In the genomic region with DNA sequence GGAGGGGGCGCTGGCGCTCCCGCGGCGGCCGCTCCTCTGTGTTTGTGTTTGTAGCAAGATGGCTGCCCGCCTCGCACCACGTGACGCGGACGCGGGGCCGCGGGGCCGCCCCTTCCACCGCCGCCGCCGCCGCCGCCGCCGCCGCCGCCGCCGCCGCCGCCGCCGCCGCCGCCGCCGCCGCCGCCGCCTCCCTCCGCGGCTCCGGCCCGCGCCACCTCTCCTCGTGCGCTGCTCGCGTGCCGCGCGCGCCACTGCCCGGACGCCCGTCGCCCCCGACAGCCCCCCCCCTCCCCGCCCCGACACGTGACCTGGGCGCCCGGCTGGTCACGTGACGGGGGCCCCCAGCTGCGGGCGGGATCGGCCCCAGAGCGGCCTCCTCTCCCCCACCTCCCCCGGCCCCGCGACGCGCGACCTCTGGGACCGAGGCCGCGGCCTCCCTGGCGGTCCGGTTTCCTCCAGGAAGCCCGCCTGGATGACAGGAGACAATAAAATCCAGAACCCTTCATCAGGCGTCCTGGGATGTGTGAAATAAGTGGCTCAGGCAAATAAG, we compare ENCODE assay signal across 1 cellular context.
TF ChIP-seq lines count a peak whose summit lies in the region.

GIGYF1 (minus strand) TSS at position 55 of the 550 bp plus-strand sequence. CDS start 6,012 bp downstream, outside the sequence.

TF ChIP-seq in Ishikawa, 13 proteins besides CTCF, POLR2A, EP300 and RAD21:
- TF ChIP-seq, protein P1, sequence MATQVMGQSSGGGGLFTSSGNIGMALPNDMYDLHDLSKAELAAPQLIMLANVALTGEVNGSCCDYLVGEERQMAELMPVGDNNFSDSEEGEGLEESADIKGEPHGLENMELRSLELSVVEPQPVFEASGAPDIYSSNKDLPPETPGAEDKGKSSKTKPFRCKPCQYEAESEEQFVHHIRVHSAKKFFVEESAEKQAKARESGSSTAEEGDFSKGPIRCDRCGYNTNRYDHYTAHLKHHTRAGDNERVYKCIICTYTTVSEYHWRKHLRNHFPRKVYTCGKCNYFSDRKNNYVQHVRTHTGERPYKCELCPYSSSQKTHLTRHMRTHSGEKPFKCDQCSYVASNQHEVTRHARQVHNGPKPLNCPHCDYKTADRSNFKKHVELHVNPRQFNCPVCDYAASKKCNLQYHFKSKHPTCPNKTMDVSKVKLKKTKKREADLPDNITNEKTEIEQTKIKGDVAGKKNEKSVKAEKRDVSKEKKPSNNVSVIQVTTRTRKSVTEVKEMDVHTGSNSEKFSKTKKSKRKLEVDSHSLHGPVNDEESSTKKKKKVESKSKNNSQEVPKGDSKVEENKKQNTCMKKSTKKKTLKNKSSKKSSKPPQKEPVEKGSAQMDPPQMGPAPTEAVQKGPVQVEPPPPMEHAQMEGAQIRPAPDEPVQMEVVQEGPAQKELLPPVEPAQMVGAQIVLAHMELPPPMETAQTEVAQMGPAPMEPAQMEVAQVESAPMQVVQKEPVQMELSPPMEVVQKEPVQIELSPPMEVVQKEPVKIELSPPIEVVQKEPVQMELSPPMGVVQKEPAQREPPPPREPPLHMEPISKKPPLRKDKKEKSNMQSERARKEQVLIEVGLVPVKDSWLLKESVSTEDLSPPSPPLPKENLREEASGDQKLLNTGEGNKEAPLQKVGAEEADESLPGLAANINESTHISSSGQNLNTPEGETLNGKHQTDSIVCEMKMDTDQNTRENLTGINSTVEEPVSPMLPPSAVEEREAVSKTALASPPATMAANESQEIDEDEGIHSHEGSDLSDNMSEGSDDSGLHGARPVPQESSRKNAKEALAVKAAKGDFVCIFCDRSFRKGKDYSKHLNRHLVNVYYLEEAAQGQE (IDR thresholded peaks at IDR 0.05; ENCODE audit: low read depth): no peak
- no peak for TF ChIP-seq CEBPB (IDR thresholded peaks at IDR 0.05)
- peak; percentile 80 for TF ChIP-seq MAX (IDR thresholded peaks at IDR 0.05)
- peak; percentile 89 for TF ChIP-seq USF1 (IDR thresholded peaks at IDR 0.05)
- TF ChIP-seq YY1 (IDR thresholded peaks at IDR 0.05; ENCODE audit: low read depth): peak; percentile 89
